In genomic region chr10:11488126-11488525, GRCh38 we compare ENCODE assay signal across 16 cellular contexts.
"Had no signal": no experiment of that assay in that cellular context is flagged by ENCODE, and none has a peak within 500 bp of the region (broad histone marks: within the 10 kb centered on the region; RNA-seq: fewer than 3 reads in every experiment).

No MANE protein-coding gene starts in this region.

- H3K4me1 ChIP-seq: ascending aorta, psoas muscle had no signal

- H3K9me3 ChIP-seq: ascending aorta, psoas muscle had no signal

- ATAC-seq: left ventricle myocardium superior, psoas muscle, sciatic nerve had no signal

- H3K27me3 ChIP-seq: ascending aorta had no signal

- DNase-seq: activated CD4-positive, alpha-beta memory T cell treated with anti-CD3 and anti-CD28 coated beads for 36 hours; activated CD4-positive, alpha-beta T cell treated with anti-CD3 and anti-CD28 coated beads for 1 hour; activated naive CD8-positive, alpha-beta T cell treated with anti-CD3 and anti-CD28 coated beads, Interleukin-2, amount 10 ng/mL, durations not matched to agents 7 days and 5 days; caudate nucleus; cortex of kidney; effector CD8-positive, alpha-beta T cell; hypothalamus; left ventricle myocardium superior; mesendoderm; psoas muscle; stimulated activated CD4-positive, alpha-beta T cell treated with anti-CD3 and anti-CD28 coated beads, Interleukin-2, amount 100 ng/mL, for 24 hours; stimulated activated naive CD4-positive, alpha-beta T cell; substantia nigra; T1000 had no signal

- H3K27ac ChIP-seq: ascending aorta, psoas muscle had no signal

- H3K4me3 ChIP-seq: ascending aorta, psoas muscle had no signal
